ENCODE assay signal across 8 cellular contexts in genomic region chr1:29793101-29793546, GRCh38.
DNase-seq lines count a peak whose midpoint lies in the region; ATAC-seq and TF ChIP-seq lines count a peak whose summit lies in the region.

No MANE protein-coding gene starts in this region.

- H3K4me3 ChIP-seq in CD4-positive, CD25-positive, alpha-beta regulatory T cell (ENCODE audit: low read depth, low read length): no peak overlapping the region
- H3K4me3 ChIP-seq in epithelial cell of esophagus (ENCODE audit: low read length): no peak overlapping the region
- H3K4me3 ChIP-seq in mesodermal cell (ENCODE audit: extremely low read depth, insufficient read depth, low read length, poor library complexity, severe bottlenecking): no peak overlapping the region

- ATAC-seq in CD4-positive, CD25-positive, alpha-beta regulatory T cell (ENCODE audit: low read depth in 2 of 2): no peak
- ATAC-seq in activated CD8-positive, alpha-beta T cell treated with anti-CD3 and anti-CD28 coated beads, Interleukin-2, amount 10 ng/mL, durations not matched to agents 7 days and 5 days: no peak
- ATAC-seq in stimulated activated effector memory CD8-positive, alpha-beta T cell treated with anti-CD3 and anti-CD28 coated beads, Interleukin-12 subunit alpha, Interleukin-12 subunit beta, amount 100 ng/mL, for 72 hours: peak; percentile 65
- no peak for ATAC-seq in GM18868 (IDR thresholded peaks at IDR 0.05; ENCODE audit: unreplicated experiment)

- no peak overlapping the region for H3K27ac Mint-ChIP-seq in CD4-positive, CD25-positive, alpha-beta regulatory T cell
- no peak overlapping the region for H3K27ac Mint-ChIP-seq in activated CD8-positive, alpha-beta T cell treated with anti-CD3 and anti-CD28 coated beads, Interleukin-2, amount 10 ng/mL, durations not matched to agents 7 days and 5 days
- no peak overlapping the region for H3K27ac Mint-ChIP-seq in stimulated activated effector memory CD8-positive, alpha-beta T cell treated with anti-CD3 and anti-CD28 coated beads, Interleukin-12 subunit alpha, Interleukin-12 subunit beta, amount 100 ng/mL, for 72 hours

- WGBS in mesodermal cell (ENCODE audit: insufficient coverage in 2 of 2), 2 experiments: 0 to 4% methylated on average over 1 to 7 of the region's 8 CpGs

- H3K4me1 ChIP-seq in CD4-positive, CD25-positive, alpha-beta regulatory T cell (ENCODE audit: control insufficient read depth, insufficient read depth, low read length, poor library complexity, severe bottlenecking): no peaks in the 10 kb centered on the region
- no peaks in the 10 kb centered on the region for H3K4me1 ChIP-seq in mesodermal cell (ENCODE audit: control insufficient read depth, insufficient read depth, low read length, poor library complexity, severe bottlenecking)

- H3K27ac ChIP-seq in CD4-positive, CD25-positive, alpha-beta regulatory T cell (ENCODE audit: insufficient read depth, low read length, poor library complexity, severe bottlenecking): no peak overlapping the region
- peak overlapping the region; percentile 49 for H3K27ac ChIP-seq in mesodermal cell (ENCODE audit: low read depth, low read length, severe bottlenecking)

- POLR2A ChIA-PET in activated CD8-positive, alpha-beta T cell treated with anti-CD3 and anti-CD28 coated beads, Interleukin-2, amount 10 ng/mL, durations not matched to agents 7 days and 5 days (lab: Charles Lee): no interaction called here

- H3K4me3 Mint-ChIP-seq in CD4-positive, CD25-positive, alpha-beta regulatory T cell: no peak overlapping the region
- no peak overlapping the region for H3K4me3 Mint-ChIP-seq in activated CD8-positive, alpha-beta T cell treated with anti-CD3 and anti-CD28 coated beads, Interleukin-2, amount 10 ng/mL, durations not matched to agents 7 days and 5 days
- no peak overlapping the region for H3K4me3 Mint-ChIP-seq in stimulated activated effector memory CD8-positive, alpha-beta T cell treated with anti-CD3 and anti-CD28 coated beads, Interleukin-12 subunit alpha, Interleukin-12 subunit beta, amount 100 ng/mL, for 72 hours

- H3K27me3 ChIP-seq in CD4-positive, CD25-positive, alpha-beta regulatory T cell (ENCODE audit: control insufficient read depth, insufficient read depth, low read length): no peaks in the 10 kb centered on the region

- peaks cover 14% of the 10 kb centered on the region for H3K27me3 Mint-ChIP-seq in CD4-positive, CD25-positive, alpha-beta regulatory T cell
- H3K27me3 Mint-ChIP-seq in activated CD8-positive, alpha-beta T cell treated with anti-CD3 and anti-CD28 coated beads, Interleukin-2, amount 10 ng/mL, durations not matched to agents 7 days and 5 days (ENCODE audit: low read depth): no peaks in the 10 kb centered on the region

- CTCF ChIA-PET in activated CD8-positive, alpha-beta T cell treated with anti-CD3 and anti-CD28 coated beads, Interleukin-2, amount 10 ng/mL, durations not matched to agents 7 days and 5 days (lab: Charles Lee): interaction anchor here (0.7 to 1.3 kb wide), 10 partner anchors 10 to 588 kb away, joined by 3 to 11 read pairs (median 4); no protein-coding TSS in a partner anchor

- TF ChIP-seq CTCF in epithelial cell of esophagus (IDR thresholded peaks at IDR 0.05; ENCODE audit: insufficient read depth, low read depth, low read length, missing control alignments): peak; percentile 92

- H3K4me1 Mint-ChIP-seq in CD4-positive, CD25-positive, alpha-beta regulatory T cell: no peaks in the 10 kb centered on the region
- no peaks in the 10 kb centered on the region for H3K4me1 Mint-ChIP-seq in activated CD8-positive, alpha-beta T cell treated with anti-CD3 and anti-CD28 coated beads, Interleukin-2, amount 10 ng/mL, durations not matched to agents 7 days and 5 days (ENCODE audit: low read depth)
- H3K4me1 Mint-ChIP-seq in stimulated activated effector memory CD8-positive, alpha-beta T cell treated with anti-CD3 and anti-CD28 coated beads, Interleukin-12 subunit alpha, Interleukin-12 subunit beta, amount 100 ng/mL, for 72 hours: no peaks in the 10 kb centered on the region

- H3K36me3 ChIP-seq in CD4-positive, CD25-positive, alpha-beta regulatory T cell (ENCODE audit: control insufficient read depth, insufficient read depth, low read length): no peaks in the 10 kb centered on the region
- no peaks in the 10 kb centered on the region for H3K36me3 ChIP-seq in mesodermal cell (ENCODE audit: control insufficient read depth, insufficient read depth, low read length)

- no peaks in the 10 kb centered on the region for H3K36me3 Mint-ChIP-seq in CD4-positive, CD25-positive, alpha-beta regulatory T cell
- no peaks in the 10 kb centered on the region for H3K36me3 Mint-ChIP-seq in activated CD8-positive, alpha-beta T cell treated with anti-CD3 and anti-CD28 coated beads, Interleukin-2, amount 10 ng/mL, durations not matched to agents 7 days and 5 days (ENCODE audit: low read depth)
- no peaks in the 10 kb centered on the region for H3K36me3 Mint-ChIP-seq in stimulated activated effector memory CD8-positive, alpha-beta T cell treated with anti-CD3 and anti-CD28 coated beads, Interleukin-12 subunit alpha, Interleukin-12 subunit beta, amount 100 ng/mL, for 72 hours

- peaks cover 0 to 3% of the 10 kb centered on the region in 2 experiments for H3K9me3 ChIP-seq in CD4-positive, CD25-positive, alpha-beta regulatory T cell (ENCODE audit: control insufficient read depth in 2 of 2, low read length in 2 of 2)
- peaks cover 8% of the 10 kb centered on the region for H3K9me3 ChIP-seq in mesodermal cell (ENCODE audit: control insufficient read depth, low read length)

- H3K9me3 Mint-ChIP-seq in CD4-positive, CD25-positive, alpha-beta regulatory T cell: peaks cover 0 to 8% (median 3%) of the 10 kb centered on the region in 7 donors
- no peaks in the 10 kb centered on the region for H3K9me3 Mint-ChIP-seq in activated CD8-positive, alpha-beta T cell treated with anti-CD3 and anti-CD28 coated beads, Interleukin-2, amount 10 ng/mL, durations not matched to agents 7 days and 5 days (ENCODE audit: insufficient read depth)
- H3K9me3 Mint-ChIP-seq in stimulated activated effector memory CD8-positive, alpha-beta T cell treated with anti-CD3 and anti-CD28 coated beads, Interleukin-12 subunit alpha, Interleukin-12 subunit beta, amount 100 ng/mL, for 72 hours: no peaks in the 10 kb centered on the region

- peak in 2 of 3 donors; percentile 9 to 57 for DNase-seq in CD4-positive, CD25-positive, alpha-beta regulatory T cell
- DNase-seq in HPDE6-E6E7 (ENCODE audit: extremely low spot score) (peak; percentile 49), NCI-H748 (lab: John Stamatoyannopoulos, UW; ENCODE audit: unreplicated experiment) (peak; percentile 76), epithelial cell of esophagus (ENCODE audit: low read depth) (peak; percentile 73)
- DNase-seq in activated CD8-positive, alpha-beta T cell treated with anti-CD3 and anti-CD28 coated beads, Interleukin-2, amount 10 ng/mL, durations not matched to agents 7 days and 5 days: peak; percentile 77
- peak; percentile 63 to 86 for DNase-seq in stimulated activated effector memory CD8-positive, alpha-beta T cell treated with anti-CD3 and anti-CD28 coated beads, Interleukin-12 subunit alpha, Interleukin-12 subunit beta, amount 100 ng/mL, for 72 hours (ENCODE audit: low spot score in 2 of 2)
